Comparison of ENCODE assay signal across 13 cellular contexts in genomic region chr9:97046228-97046627, GRCh38. TPM values are rescaled to one million over a fixed set of nuclear protein-coding genes. Genes with fewer than 3 reads are reported as not detected.
DNase-seq lines count a peak whose midpoint lies in the region; ATAC-seq, FAIRE-seq and TF ChIP-seq lines count a peak whose summit lies in the region.
"Had no signal": no experiment of that assay in that cellular context is flagged by ENCODE, and none has a peak within 500 bp of the region (broad histone marks: within the 10 kb centered on the region; RNA-seq: fewer than 3 reads in every experiment).

No MANE protein-coding gene starts in this region.

- H3K4me3 ChIP-seq in RWPE2 (ENCODE audit: severe bottlenecking) (no peak overlapping the region), keratinocyte (ENCODE audit: control insufficient read depth in 2 of 3, extremely low read depth in 1 of 3, insufficient read depth in 2 of 3, low read depth in 1 of 3, low read length in 3 of 3) (no peak overlapping the region)
- H3K4me3 ChIP-seq: BLaER1 had no signal

- intact Hi-C loops in activated CD4-positive, alpha-beta T cell treated with anti-CD3 and anti-CD28 coated beads for 36 hours (cut with DNase I, micrococcal nuclease) = no loop called here

- H3K4me1 Mint-ChIP-seq in activated CD4-positive, alpha-beta T cell treated with anti-CD3 and anti-CD28 coated beads for 36 hours = no peaks in the 10 kb centered on the region

- no peaks in the 10 kb centered on the region for H4K20me1 ChIP-seq in keratinocyte (ENCODE audit: control insufficient read depth, extremely low read depth, insufficient read depth, low read length)
- H4K20me1 ChIP-seq: BLaER1 had no signal

- H3K36me3 ChIP-seq in RWPE2 (ENCODE audit: low read depth) (no peaks in the 10 kb centered on the region), keratinocyte (ENCODE audit: control insufficient read depth in 2 of 2, extremely low read depth in 1 of 2, insufficient read depth in 2 of 2, low read length in 2 of 2) (no peaks in the 10 kb centered on the region)
- H3K36me3 ChIP-seq: BLaER1 had no signal

- H3K79me2 ChIP-seq in keratinocyte (ENCODE audit: control insufficient read depth, insufficient read depth, low read length) = no peaks in the 10 kb centered on the region

- H3K9ac ChIP-seq in keratinocyte (ENCODE audit: control insufficient read depth, extremely low read depth, insufficient read depth, low read length) = peak overlapping the region; percentile 34
- H3K9ac ChIP-seq: BLaER1, KMS-11 had no signal

- POLR2A ChIA-PET in activated CD4-positive, alpha-beta T cell treated with anti-CD3 and anti-CD28 coated beads for 36 hours (lab: Charles Lee) = no interaction called here

- peaks cover 15% of the 10 kb centered on the region for H3K4me1 ChIP-seq in RWPE2 (ENCODE audit: insufficient read depth, poor library complexity, severe bottlenecking)
- peaks cover 21% of the 10 kb centered on the region for H3K4me1 ChIP-seq in keratinocyte (ENCODE audit: control insufficient read depth, extremely low read depth, insufficient read depth, low read length)
- H3K4me1 ChIP-seq: BLaER1 had no signal

- H3K4me3 Mint-ChIP-seq in activated CD4-positive, alpha-beta T cell treated with anti-CD3 and anti-CD28 coated beads for 36 hours = no peak overlapping the region

- dilution Hi-C loops in keratinocyte (cut with MboI; ENCODE audit: extremely low pct_ligation_motif_present, low sequenced_read_pairs) = no loop called here

- DNase-seq in A172 (ENCODE audit: low spot score) (peak; percentile 85), HT1080 (ENCODE audit: low read depth) (peak; percentile 48), RWPE2 (ENCODE audit: low spot score) (peak; percentile 99), keratinocyte (ENCODE audit: low read depth, low spot score) (peak; percentile 96), SHP77 treated with DMSO at 0.1 percent for 48 hours (lab: John Stamatoyannopoulos, UW) (no peak)
- DNase-seq in activated CD4-positive, alpha-beta T cell treated with anti-CD3 and anti-CD28 coated beads for 36 hours = no peak
- DNase-seq: stimulated activated CD4-positive, alpha-beta T cell treated with anti-CD3 and anti-CD28 coated beads, Interleukin-2, amount 100 ng/mL, for 24 hours; T-helper 9 cell had no signal

- no peak overlapping the region for H2AFZ ChIP-seq in keratinocyte (ENCODE audit: control insufficient read depth, low read length)

- H3K9me3 ChIP-seq in RWPE2 (ENCODE audit: severe bottlenecking) (no peaks in the 10 kb centered on the region), keratinocyte (ENCODE audit: control insufficient read depth, low read depth, low read length) (no peaks in the 10 kb centered on the region)
- H3K9me3 ChIP-seq: BLaER1 had no signal

- H3K27me3 Mint-ChIP-seq in activated CD4-positive, alpha-beta T cell treated with anti-CD3 and anti-CD28 coated beads for 36 hours = peaks cover 35% of the 10 kb centered on the region

- H3K4me2 ChIP-seq in keratinocyte (ENCODE audit: control insufficient read depth, extremely low read depth, insufficient read depth, low read depth, low read length) = peak overlapping the region; percentile 60
- H3K4me2 ChIP-seq: BLaER1, KMS-11 had no signal

- no peak overlapping the region for H3K27ac Mint-ChIP-seq in activated CD4-positive, alpha-beta T cell treated with anti-CD3 and anti-CD28 coated beads for 36 hours

- H3K27me3 ChIP-seq in RWPE2 (ENCODE audit: insufficient read depth, poor library complexity, severe bottlenecking) = no peaks in the 10 kb centered on the region
- no peaks in the 10 kb centered on the region for H3K27me3 ChIP-seq in keratinocyte (ENCODE audit: control insufficient read depth, extremely low read depth, insufficient read depth, low read length)
- H3K27me3 ChIP-seq: BLaER1 had no signal

- H3K27ac ChIP-seq in RWPE2 (ENCODE audit: poor library complexity, severe bottlenecking) (peak overlapping the region; percentile 92), keratinocyte (ENCODE audit: control insufficient read depth, insufficient read depth, low read length) (peak overlapping the region; percentile 65)
- H3K27ac ChIP-seq: BLaER1, KMS-11 had no signal

- peak; percentile 100 for FAIRE-seq in keratinocyte (lab: Jason Lieb, UNC)
- FAIRE-seq: endothelial cell of umbilical vein had no signal

- ATAC-seq in RWPE2 (ENCODE audit: low read depth) = peak; percentile 99
- ATAC-seq in HG03469 (IDR thresholded peaks at IDR 0.05; ENCODE audit: unreplicated experiment) = no peak
- ATAC-seq in activated CD4-positive, alpha-beta T cell treated with anti-CD3 and anti-CD28 coated beads for 36 hours = no peak
- no peak for ATAC-seq in HG03354 (IDR thresholded peaks at IDR 0.05; ENCODE audit: poor library complexity, severe bottlenecking, unreplicated experiment)

- CTCF ChIA-PET in activated CD4-positive, alpha-beta T cell treated with anti-CD3 and anti-CD28 coated beads for 36 hours (lab: Charles Lee) = interaction anchor here (1.3 kb wide), 1 partner anchor 7 kb away, joined by 4 read pairs; the partner anchor contains the start of gene CTSV

- H3K36me3 Mint-ChIP-seq in activated CD4-positive, alpha-beta T cell treated with anti-CD3 and anti-CD28 coated beads for 36 hours (ENCODE audit: low read depth) = no peaks in the 10 kb centered on the region

- TF ChIP-seq CTCF in RWPE2 (IDR thresholded peaks at IDR 0.05; ENCODE audit: poor library complexity, severe bottlenecking) = no peak
- TF ChIP-seq CTCF in keratinocyte (optimal IDR thresholded peaks at IDR 0.05 in 1 of 3, IDR thresholded peaks at IDR 0.05 in 1 of 3, conservative IDR thresholded peaks at IDR 0.05 in 1 of 3; ENCODE audit: extremely low read depth in 1 of 3, insufficient read depth in 2 of 3, low read length in 3 of 3) = no peak

- H3K9me3 Mint-ChIP-seq in activated CD4-positive, alpha-beta T cell treated with anti-CD3 and anti-CD28 coated beads for 36 hours (ENCODE audit: low read depth) = no peaks in the 10 kb centered on the region

- no peaks in the 10 kb centered on the region for H3K9me1 ChIP-seq in keratinocyte (ENCODE audit: control insufficient read depth, extremely low read depth, insufficient read depth, low read length)

RNA-seq across cellular contexts. Expression of gene CTSV, which starts 7.3 kb away (rescaled TPM):
- 41.3 and 41.7 TPM in 2 replicates for total RNA-seq in A172 (2014; rRNA removed; shearing (Covaris generic))
- 0.37 and 0.58 TPM in 2 replicates for total RNA-seq in HT1080 (2014; rRNA removed; shearing (Covaris generic))
- 2.8 and 3.3 TPM in 2 replicates for polyA plus RNA-seq in HT1080 (2015; cell fraction: cytosol; rRNA removed)
- polyA plus RNA-seq in HT1080 (2015; cell fraction: nucleus; rRNA removed) = 3.8 and 4.5 TPM in 2 replicates
- 101 to 190 TPM (median 109 TPM) in 3 replicates for polyA plus RNA-seq in keratinocyte
- polyA plus RNA-seq in keratinocyte (2011; ENCODE audit: low read depth) = 601 TPM
- 30.6 and 48.2 TPM in 2 replicates for polyA plus RNA-seq in keratinocyte (2011; cell fraction: cytosol; rRNA removed)
- 200 and 342 TPM in 2 replicates for polyA plus RNA-seq in keratinocyte (2011; cell fraction: nucleus; rRNA removed)
- polyA plus RNA-seq in keratinocyte (2012; ENCODE audit: low replicate concordance) = 91.5 and 524 TPM in 2 replicates
- polyA minus RNA-seq in keratinocyte = 19.3 to 81.7 TPM (median 44.3 TPM) in 3 replicates
- polyA minus RNA-seq in keratinocyte (2011; cell fraction: cytosol; rRNA and poly(A)+ RNA removed) = 20.3 TPM
- polyA minus RNA-seq in keratinocyte (2011; cell fraction: nucleus; rRNA and poly(A)+ RNA removed) = 55.4 and 95.1 TPM in 2 replicates
- total RNA-seq in activated CD4-positive, alpha-beta T cell treated with anti-CD3 and anti-CD28 coated beads for 36 hours = under 1 TPM; 0.71 to 0.74 TPM

Comparison
In these comparisons a context has a peak if more than half of its experiments do, and no peak if none do; other contexts are left out.
1. DNase-seq: peak in A172 (single experiment), HT1080 (single experiment), RWPE2 (single experiment) and keratinocyte (single experiment); none in SHP77 treated with DMSO at 0.1 percent for 48 hours (single experiment) and activated CD4-positive, alpha-beta T cell treated with anti-CD3 and anti-CD28 coated beads for 36 hours (single experiment).
2. RNA of gene CTSV, which starts 7.3 kb away (total RNA-seq): 41.3 to 41.7 TPM in A172; 0.71 to 0.74 TPM in activated CD4-positive, alpha-beta T cell treated with anti-CD3 and anti-CD28 coated beads for 36 hours and 0.37 to 0.58 TPM in HT1080; every median in the first group is over 10 times any median in the second.